ENCODE assay signal across 13 cellular contexts in genomic region chr2:24740142-24740541, GRCh38. TPM values are rescaled to one million over a fixed set of nuclear protein-coding genes. Genes with fewer than 3 reads are reported as not detected.
DNase-seq lines count a peak whose midpoint lies in the region; ATAC-seq, FAIRE-seq and TF ChIP-seq lines count a peak whose summit lies in the region.
"Had no signal": no experiment of that assay in that cellular context is flagged by ENCODE, and none has a peak within 500 bp of the region (broad histone marks: within the 10 kb centered on the region; RNA-seq: fewer than 3 reads in every experiment).

No MANE protein-coding gene starts in this region.

- peaks cover 20 to 24% (median 20%) of the 10 kb centered on the region in 3 donors for H3K4me1 Mint-ChIP-seq in T-cell
- peaks cover 33 to 39% of the 10 kb centered on the region in 2 donors for H3K4me1 Mint-ChIP-seq in natural killer cell treated with Interleukin-12 subunit alpha and Interleukin-12 subunit beta and Interleukin-15 and Interleukin-18, amount 100 ng/mL, for 72 hours (ENCODE audit: low read depth in 2 of 2)
- peaks cover 15% of the 10 kb centered on the region for H3K4me1 Mint-ChIP-seq in activated CD4-positive, alpha-beta T cell treated with anti-CD3 and anti-CD28 coated beads for 36 hours
- H3K4me1 Mint-ChIP-seq in glutamatergic neuron (ENCODE audit: low read depth, unreplicated experiment) = peaks cover 2% of the 10 kb centered on the region

- H3K36me3 ChIP-seq in WERI-Rb-1 = peaks cover 12% of the 10 kb centered on the region
- H3K36me3 ChIP-seq: BE2C had no signal

- H3K9me3 ChIP-seq in WERI-Rb-1 (ENCODE audit: severe bottlenecking) = no peaks in the 10 kb centered on the region
- H3K9me3 ChIP-seq: A549, BE2C had no signal

- no peak overlapping the region for H3K27ac ChIP-seq in WERI-Rb-1
- H3K27ac ChIP-seq: A549, C4-2B, GM23248 had no signal

- no peak overlapping the region for H3K4me3 ChIP-seq in WERI-Rb-1 (ENCODE audit: low read depth, low read length)
- H3K4me3 ChIP-seq: A549, GM23248 had no signal

- H3K36me3 Mint-ChIP-seq in T-cell = peaks cover 22% of the 10 kb centered on the region
- H3K36me3 Mint-ChIP-seq in natural killer cell treated with Interleukin-12 subunit alpha and Interleukin-12 subunit beta and Interleukin-15 and Interleukin-18, amount 100 ng/mL, for 72 hours = peaks cover 4% of the 10 kb centered on the region
- H3K36me3 Mint-ChIP-seq in activated CD4-positive, alpha-beta T cell treated with anti-CD3 and anti-CD28 coated beads for 36 hours (ENCODE audit: low read depth) = peaks cover 14% of the 10 kb centered on the region
- H3K36me3 Mint-ChIP-seq in glutamatergic neuron (ENCODE audit: unreplicated experiment) = no peaks in the 10 kb centered on the region

- H3K9me3 Mint-ChIP-seq in T-cell (no peaks in the 10 kb centered on the region), glutamatergic neuron (ENCODE audit: unreplicated experiment) (no peaks in the 10 kb centered on the region)
- H3K9me3 Mint-ChIP-seq in natural killer cell treated with Interleukin-12 subunit alpha and Interleukin-12 subunit beta and Interleukin-15 and Interleukin-18, amount 100 ng/mL, for 72 hours = no peaks in the 10 kb centered on the region
- no peaks in the 10 kb centered on the region for H3K9me3 Mint-ChIP-seq in activated CD4-positive, alpha-beta T cell treated with anti-CD3 and anti-CD28 coated beads for 36 hours (ENCODE audit: low read depth)
- H3K9me3 Mint-ChIP-seq: CD4-positive, alpha-beta memory T cell; H9 had no signal

- ATAC-seq in T-cell (replicated peaks in 1 of 4) = no peak
- no peak for ATAC-seq in natural killer cell treated with Interleukin-12 subunit alpha and Interleukin-12 subunit beta and Interleukin-15 and Interleukin-18, amount 100 ng/mL, for 72 hours
- no peak for ATAC-seq in activated CD4-positive, alpha-beta T cell treated with anti-CD3 and anti-CD28 coated beads for 36 hours
- ATAC-seq: A549 had no signal

- TF ChIP-seq POLR2A in H54 (IDR thresholded peaks at IDR 0.05; ENCODE audit: low read depth, low read length) = no peak

- H3K27ac Mint-ChIP-seq in T-cell (peak overlapping the region; percentile 56 to 61), glutamatergic neuron (ENCODE audit: unreplicated experiment) (no peak overlapping the region)
- H3K27ac Mint-ChIP-seq in natural killer cell treated with Interleukin-12 subunit alpha and Interleukin-12 subunit beta and Interleukin-15 and Interleukin-18, amount 100 ng/mL, for 72 hours = peak overlapping the region; percentile 86 to 90
- H3K27ac Mint-ChIP-seq in activated CD4-positive, alpha-beta T cell treated with anti-CD3 and anti-CD28 coated beads for 36 hours = no peak overlapping the region
- H3K27ac Mint-ChIP-seq: H9 had no signal

- H3K27me3 Mint-ChIP-seq in T-cell (no peaks in the 10 kb centered on the region), glutamatergic neuron (ENCODE audit: unreplicated experiment) (no peaks in the 10 kb centered on the region)
- H3K27me3 Mint-ChIP-seq in natural killer cell treated with Interleukin-12 subunit alpha and Interleukin-12 subunit beta and Interleukin-15 and Interleukin-18, amount 100 ng/mL, for 72 hours = no peaks in the 10 kb centered on the region
- H3K27me3 Mint-ChIP-seq in activated CD4-positive, alpha-beta T cell treated with anti-CD3 and anti-CD28 coated beads for 36 hours = no peaks in the 10 kb centered on the region
- H3K27me3 Mint-ChIP-seq: CD4-positive, alpha-beta memory T cell had no signal

- CTCF ChIA-PET in T-cell (lab: Charles Lee) = no interaction called here
- CTCF ChIA-PET in activated CD4-positive, alpha-beta T cell treated with anti-CD3 and anti-CD28 coated beads for 36 hours (lab: Charles Lee) = interaction anchor here (1.0 to 1.2 kb wide), 2 partner anchors 12 to 330 kb away, joined by 3 to 4 read pairs; no protein-coding TSS in a partner anchor

- no peak overlapping the region for H3K4me3 Mint-ChIP-seq in T-cell
- peak overlapping the region; percentile 40 for H3K4me3 Mint-ChIP-seq in natural killer cell treated with Interleukin-12 subunit alpha and Interleukin-12 subunit beta and Interleukin-15 and Interleukin-18, amount 100 ng/mL, for 72 hours
- no peak overlapping the region for H3K4me3 Mint-ChIP-seq in activated CD4-positive, alpha-beta T cell treated with anti-CD3 and anti-CD28 coated beads for 36 hours
- no peak overlapping the region for H3K4me3 Mint-ChIP-seq in glutamatergic neuron (ENCODE audit: unreplicated experiment)
- H3K4me3 Mint-ChIP-seq: CD4-positive, alpha-beta memory T cell; H9 had no signal

- intact Hi-C loops in activated CD4-positive, alpha-beta T cell treated with anti-CD3 and anti-CD28 coated beads for 36 hours (cut with DNase I, micrococcal nuclease) = no loop called here

- no peak for DNase-seq in H54 (ENCODE audit: insufficient read length, low spot score)
- no peak for DNase-seq in T-cell
- no peak for DNase-seq in natural killer cell treated with Interleukin-12 subunit alpha and Interleukin-12 subunit beta and Interleukin-15 and Interleukin-18, amount 100 ng/mL, for 72 hours (ENCODE audit: low spot score)
- no peak for DNase-seq in activated CD4-positive, alpha-beta T cell treated with anti-CD3 and anti-CD28 coated beads for 36 hours
- DNase-seq in glutamatergic neuron = no peak
- DNase-seq in WERI-Rb-1 = no peak
- DNase-seq: BE2C; CD4-positive, alpha-beta memory T cell; GF-D8; GM23248; H9 had no signal

- TF ChIP-seq CTCF in glutamatergic neuron (IDR thresholded peaks at IDR 0.05; ENCODE audit: partially characterized antibody, unreplicated experiment) = no peak
- no peak for TF ChIP-seq CTCF in WERI-Rb-1 (IDR thresholded peaks at IDR 0.05; ENCODE audit: low read depth, low read length)

- POLR2A ChIA-PET in T-cell (lab: Charles Lee) = interaction anchor here (0.6 to 0.7 kb wide), 2 partner anchors 9 to 11 kb away, joined by 3 to 4 read pairs; no protein-coding TSS in a partner anchor
- POLR2A ChIA-PET in activated CD4-positive, alpha-beta T cell treated with anti-CD3 and anti-CD28 coated beads for 36 hours (lab: Charles Lee) = no interaction called here

- peak; percentile 75 for FAIRE-seq in H54 (lab: Jason Lieb, UNC)

- H3K27me3 ChIP-seq in WERI-Rb-1 (ENCODE audit: insufficient read depth, low read depth, severe bottlenecking) = no peaks in the 10 kb centered on the region
- H3K27me3 ChIP-seq: BE2C had no signal

RNA-seq across cellular contexts. Expression of gene PTRHD1, which starts 53.0 kb away (rescaled TPM):
- total RNA-seq in T-cell = 10 to 100 TPM; 13.6 to 20.1 (median 14.9) TPM
- total RNA-seq in natural killer cell treated with Interleukin-12 subunit alpha and Interleukin-12 subunit beta and Interleukin-15 and Interleukin-18, amount 100 ng/mL, for 72 hours = 10 to 100 TPM; 16.0 to 16.6 TPM
- 10 to 100 TPM; 22.3 to 26.5 TPM for total RNA-seq in activated CD4-positive, alpha-beta T cell treated with anti-CD3 and anti-CD28 coated beads for 36 hours
- total RNA-seq in glutamatergic neuron (ENCODE audit: unreplicated experiment) = 25.2 TPM

RNA-seq across cellular contexts. Expression of gene CENPO, which starts 53.1 kb away (rescaled TPM):
- 1 to 10 TPM; 4.8 to 8.4 (median 6.4) TPM for total RNA-seq in T-cell
- 10 to 100 TPM; 35.3 to 69.1 TPM for total RNA-seq in natural killer cell treated with Interleukin-12 subunit alpha and Interleukin-12 subunit beta and Interleukin-15 and Interleukin-18, amount 100 ng/mL, for 72 hours
- 10 to 100 TPM; 42.4 to 42.7 TPM for total RNA-seq in activated CD4-positive, alpha-beta T cell treated with anti-CD3 and anti-CD28 coated beads for 36 hours
- 26.5 TPM for total RNA-seq in glutamatergic neuron (ENCODE audit: unreplicated experiment)

Comparison
In these comparisons a context has a peak if more than half of its experiments do, and no peak if none do; other contexts are left out.
1. H3K27ac Mint-ChIP-seq: peak in T-cell (2 of 2) and natural killer cell treated with Interleukin-12 subunit alpha and Interleukin-12 subunit beta and Interleukin-15 and Interleukin-18, amount 100 ng/mL, for 72 hours (2 of 2); none in activated CD4-positive, alpha-beta T cell treated with anti-CD3 and anti-CD28 coated beads for 36 hours (single experiment) and glutamatergic neuron (single experiment).